Comparison of ENCODE assay signal across 1 cellular context in the genomic region with DNA sequence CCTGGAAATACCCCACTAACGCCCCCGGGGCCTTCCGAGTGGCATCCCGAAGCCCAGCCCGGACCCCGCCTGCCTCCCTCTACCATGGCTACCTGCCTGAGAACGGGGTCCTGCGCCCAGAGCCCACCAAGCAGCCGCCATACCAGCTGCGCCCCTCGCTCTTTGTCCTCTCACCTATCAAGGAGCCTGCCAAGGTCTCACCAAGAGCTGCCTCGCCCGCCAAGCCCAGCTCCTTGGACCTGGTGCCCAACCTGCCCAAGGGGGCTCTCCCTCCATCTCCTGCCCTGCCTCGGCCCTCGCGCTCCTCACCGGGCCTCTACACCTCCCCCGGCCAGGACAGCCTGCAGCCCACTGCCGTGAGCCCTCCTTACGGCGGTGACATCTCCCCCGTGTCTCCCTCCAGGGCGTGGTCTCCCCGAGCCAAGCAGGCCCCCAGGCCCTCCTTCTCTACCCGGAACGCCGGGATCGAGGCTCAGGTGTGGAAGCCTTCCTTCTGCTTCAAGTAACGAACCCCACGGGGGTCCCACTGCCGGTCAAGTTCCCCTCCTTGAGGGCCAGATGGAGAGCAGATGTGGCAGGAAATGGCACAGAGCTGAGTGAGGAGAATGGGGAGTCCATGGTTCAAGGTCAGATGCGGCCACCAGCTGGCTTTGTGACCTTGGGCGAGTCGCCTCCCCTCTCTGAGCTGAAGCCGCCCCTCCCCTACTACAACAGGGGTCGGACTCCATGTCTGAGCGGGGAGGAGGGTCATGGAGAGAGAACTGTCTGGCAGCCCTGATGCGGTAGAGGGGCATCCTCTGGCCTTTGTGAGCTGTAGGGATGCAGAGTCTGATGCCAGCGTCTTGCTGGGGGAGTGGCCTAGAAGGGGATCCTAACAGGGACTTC.
TF ChIP-seq lines count a peak whose summit lies in the region.

No MANE protein-coding gene starts in this region.

TF ChIP-seq in IMR-90, 13 proteins besides CTCF, POLR2A, EP300 and RAD21:
- TF ChIP-seq MAZ (IDR thresholded peaks at IDR 0.05; ENCODE audit: borderline replicate concordance, low read depth, low read length): no peak
- no peak for TF ChIP-seq RCOR1 (IDR thresholded peaks at IDR 0.05; ENCODE audit: insufficient replicate concordance, low read length)
- TF ChIP-seq BHLHE40 (IDR thresholded peaks at IDR 0.05; ENCODE audit: low read depth, low read length): no peak
- no peak for TF ChIP-seq CEBPB (IDR thresholded peaks at IDR 0.05; ENCODE audit: low read depth, low read length)
- TF ChIP-seq, protein P1, sequence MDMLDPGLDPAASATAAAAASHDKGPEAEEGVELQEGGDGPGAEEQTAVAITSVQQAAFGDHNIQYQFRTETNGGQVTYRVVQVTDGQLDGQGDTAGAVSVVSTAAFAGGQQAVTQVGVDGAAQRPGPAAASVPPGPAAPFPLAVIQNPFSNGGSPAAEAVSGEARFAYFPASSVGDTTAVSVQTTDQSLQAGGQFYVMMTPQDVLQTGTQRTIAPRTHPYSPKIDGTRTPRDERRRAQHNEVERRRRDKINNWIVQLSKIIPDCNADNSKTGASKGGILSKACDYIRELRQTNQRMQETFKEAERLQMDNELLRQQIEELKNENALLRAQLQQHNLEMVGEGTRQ (IDR thresholded peaks at IDR 0.05; ENCODE audit: low read depth, low read length): no peak
- TF ChIP-seq MAFK (IDR thresholded peaks at IDR 0.05; ENCODE audit: low read depth, low read length): no peak
- TF ChIP-seq FOS (IDR thresholded peaks at IDR 0.05; ENCODE audit: low read depth, low read length): no peak
